ENCODE assay signal across 20 cellular contexts in genomic region chrX:69614896-69615295, GRCh38. TPM values are rescaled to one million over a fixed set of nuclear protein-coding genes. Genes with fewer than 3 reads are reported as not detected.
DNase-seq lines count a peak whose midpoint lies in the region; ATAC-seq and TF ChIP-seq lines count a peak whose summit lies in the region.
"Had no signal": no experiment of that assay in that cellular context is flagged by ENCODE, and none has a peak within 500 bp of the region (broad histone marks: within the 10 kb centered on the region; RNA-seq: fewer than 3 reads in every experiment).

No MANE protein-coding gene starts in this region.

- no peak overlapping the region; the same call in 1 of the 2 replicates for H2AFZ ChIP-seq in OCI-LY7 (ENCODE audit: low read length)
- H2AFZ ChIP-seq in hepatocyte = no peak overlapping the region
- H2AFZ ChIP-seq in smooth muscle cell (ENCODE audit: low read depth) = no peak overlapping the region

- no peaks in the 10 kb centered on the region for H3K36me3 Mint-ChIP-seq in activated CD4-positive, alpha-beta T cell treated with anti-CD3 and anti-CD28 coated beads, Interleukin-2, amount 10 ng/mL, durations not matched to agents 24 days and 14 days (ENCODE audit: low read depth)
- H3K36me3 Mint-ChIP-seq in activated CD4-positive, alpha-beta T cell treated with anti-CD3 and anti-CD28 coated beads for 36 hours (ENCODE audit: low read depth) = no peaks in the 10 kb centered on the region
- H3K36me3 Mint-ChIP-seq: activated naive CD8-positive, alpha-beta T cell treated with anti-CD3 and anti-CD28 coated beads, Interleukin-2, amount 10 ng/mL, durations not matched to agents 7 days and 5 days had no signal

- POLR2A ChIA-PET in OCI-LY7 (lab: Charles Lee) = interaction anchor here (0.6 to 0.9 kb wide), 2 partner anchors 14 to 105 kb away, joined by 3 read pairs; no protein-coding TSS in a partner anchor
- POLR2A ChIA-PET in activated CD4-positive, alpha-beta T cell treated with anti-CD3 and anti-CD28 coated beads for 36 hours (lab: Charles Lee) = no interaction called here

- H3K4me2 ChIP-seq in OCI-LY7 (ENCODE audit: low read length) (0 out of 2 replicates have a peak overlapping the region, but pooled peaks have one; percentile 63), hepatocyte (peak overlapping the region; percentile 72), smooth muscle cell (no peak overlapping the region)

- no peaks in the 10 kb centered on the region for H4K20me1 ChIP-seq in OCI-LY7 (ENCODE audit: insufficient read depth, low read length)
- H4K20me1 ChIP-seq in hepatocyte (ENCODE audit: insufficient read depth, poor library complexity, severe bottlenecking) = no peaks in the 10 kb centered on the region
- no peaks in the 10 kb centered on the region for H4K20me1 ChIP-seq in smooth muscle cell (ENCODE audit: low read depth)

- H3K27ac Mint-ChIP-seq in activated CD4-positive, alpha-beta T cell treated with anti-CD3 and anti-CD28 coated beads, Interleukin-2, amount 10 ng/mL, durations not matched to agents 24 days and 14 days = no peak overlapping the region
- H3K27ac Mint-ChIP-seq in activated CD4-positive, alpha-beta T cell treated with anti-CD3 and anti-CD28 coated beads for 36 hours = no peak overlapping the region
- H3K27ac Mint-ChIP-seq: activated naive CD8-positive, alpha-beta T cell treated with anti-CD3 and anti-CD28 coated beads, Interleukin-2, amount 10 ng/mL, durations not matched to agents 7 days and 5 days had no signal

- peaks cover 12% of the 10 kb centered on the region for H3K4me1 ChIP-seq in OCI-LY7 (ENCODE audit: insufficient read depth, low read length, poor library complexity, severe bottlenecking)
- H3K4me1 ChIP-seq in hepatocyte (ENCODE audit: insufficient read depth) = no peaks in the 10 kb centered on the region
- H3K4me1 ChIP-seq in smooth muscle cell (ENCODE audit: low read depth) = no peaks in the 10 kb centered on the region
- H3K4me1 ChIP-seq: breast epithelium had no signal

- H3K36me3 ChIP-seq in OCI-LY7 (ENCODE audit: insufficient read depth, low read length) = no peaks in the 10 kb centered on the region
- H3K36me3 ChIP-seq in hepatocyte (replicated peaks; ENCODE audit: insufficient read depth, low read depth) = no peaks in the 10 kb centered on the region
- H3K36me3 ChIP-seq in smooth muscle cell (ENCODE audit: low read depth) = no peaks in the 10 kb centered on the region
- H3K36me3 ChIP-seq: breast epithelium, heart right ventricle, neutrophil had no signal

- H3K9me2 ChIP-seq in OCI-LY7 (ENCODE audit: insufficient read depth, low read length) = no peaks in the 10 kb centered on the region
- no peaks in the 10 kb centered on the region for H3K9me2 ChIP-seq in hepatocyte (replicated peaks; ENCODE audit: insufficient read depth)

- H3K4me1 Mint-ChIP-seq in activated CD4-positive, alpha-beta T cell treated with anti-CD3 and anti-CD28 coated beads, Interleukin-2, amount 10 ng/mL, durations not matched to agents 24 days and 14 days = peaks cover 7% of the 10 kb centered on the region
- H3K4me1 Mint-ChIP-seq in activated CD4-positive, alpha-beta T cell treated with anti-CD3 and anti-CD28 coated beads for 36 hours = peaks cover 2% of the 10 kb centered on the region
- H3K4me1 Mint-ChIP-seq: activated naive CD8-positive, alpha-beta T cell treated with anti-CD3 and anti-CD28 coated beads, Interleukin-2, amount 10 ng/mL, durations not matched to agents 7 days and 5 days had no signal

- H3K27me3 Mint-ChIP-seq in activated CD4-positive, alpha-beta T cell treated with anti-CD3 and anti-CD28 coated beads, Interleukin-2, amount 10 ng/mL, durations not matched to agents 24 days and 14 days = peaks cover 12% of the 10 kb centered on the region
- peaks cover 18% of the 10 kb centered on the region for H3K27me3 Mint-ChIP-seq in activated CD4-positive, alpha-beta T cell treated with anti-CD3 and anti-CD28 coated beads for 36 hours

- H3K9ac ChIP-seq in smooth muscle cell (ENCODE audit: low read depth) = no peak overlapping the region

- BruUV-seq in OCI-LY7 (replicated peaks; lab: Mats Ljungman, UMichigan) = no TSS peak

- no peak for DNase-seq in Right ventricle myocardium inferior (ENCODE audit: missing footprints)
- DNase-seq in left cardiac atrium = no peak
- no peak for DNase-seq in OCI-LY7 (ENCODE audit: low spot score)
- no peak for DNase-seq in hepatocyte (ENCODE audit: low spot score)
- no peak for DNase-seq in smooth muscle cell (lab: John Stamatoyannopoulos, UW; ENCODE audit: unreplicated experiment)
- DNase-seq in activated CD4-positive, alpha-beta T cell treated with anti-CD3 and anti-CD28 coated beads, Interleukin-2, amount 10 ng/mL, durations not matched to agents 24 days and 14 days = no peak
- DNase-seq in activated CD4-positive, alpha-beta T cell treated with anti-CD3 and anti-CD28 coated beads for 36 hours = no peak
- DNase-seq: activated CD4-positive, alpha-beta T cell treated with anti-CD3 and anti-CD28 coated beads, Interleukin-2, amount 50 U/mL, for 48 hours; activated naive CD8-positive, alpha-beta T cell treated with anti-CD3 and anti-CD28 coated beads, Interleukin-2, amount 10 ng/mL, durations not matched to agents 7 days and 5 days; activated T-cell treated with anti-CD3 and anti-CD28 coated beads, Interleukin-2, amount 50 U/mL, for 1 hour; dermis blood vessel endothelial cell; kidney; mesendoderm; NCI-H1930; NCI-H774; stimulated activated CD4-positive, alpha-beta T cell treated with anti-CD3 and anti-CD28 coated beads, Interleukin-2, amount 100 ng/mL, for 24 hours had no signal

- H3K4me3 Mint-ChIP-seq in activated CD4-positive, alpha-beta T cell treated with anti-CD3 and anti-CD28 coated beads, Interleukin-2, amount 10 ng/mL, durations not matched to agents 24 days and 14 days = no peak overlapping the region
- H3K4me3 Mint-ChIP-seq in activated CD4-positive, alpha-beta T cell treated with anti-CD3 and anti-CD28 coated beads for 36 hours = no peak overlapping the region

- H3K4me3 ChIP-seq in OCI-LY7 (ENCODE audit: low read depth, low read length, poor library complexity, severe bottlenecking) (no peak overlapping the region), hepatocyte (no peak overlapping the region), smooth muscle cell (peak overlapping the region; percentile 56)

- H3K27ac ChIP-seq in OCI-LY7 (ENCODE audit: low read depth, low read length, poor library complexity, severe bottlenecking) = no peak overlapping the region
- H3K27ac ChIP-seq in hepatocyte = peak overlapping the region; percentile 34
- H3K27ac ChIP-seq in smooth muscle cell (ENCODE audit: low read depth) = no peak overlapping the region
- H3K27ac ChIP-seq: breast epithelium, neutrophil had no signal

- no peaks in the 10 kb centered on the region for H3K9me3 Mint-ChIP-seq in activated CD4-positive, alpha-beta T cell treated with anti-CD3 and anti-CD28 coated beads, Interleukin-2, amount 10 ng/mL, durations not matched to agents 24 days and 14 days
- H3K9me3 Mint-ChIP-seq in activated CD4-positive, alpha-beta T cell treated with anti-CD3 and anti-CD28 coated beads for 36 hours (ENCODE audit: low read depth) = no peaks in the 10 kb centered on the region
- H3K9me3 Mint-ChIP-seq: activated naive CD8-positive, alpha-beta T cell treated with anti-CD3 and anti-CD28 coated beads, Interleukin-2, amount 10 ng/mL, durations not matched to agents 7 days and 5 days had no signal

- H3K27me3 ChIP-seq in hepatocyte = no peaks in the 10 kb centered on the region
- H3K27me3 ChIP-seq in smooth muscle cell (ENCODE audit: low read depth) = peaks cover 12% of the 10 kb centered on the region

- intact Hi-C loops in Right ventricle myocardium inferior (cut with DNase I) = loop anchor here (5.0 kb wide), 2 partner anchors 108 to 417 kb away; no protein-coding TSS in a partner anchor
- intact Hi-C loops in left cardiac atrium (cut with DNase I) = loop anchor here in 1 of 2 donors (5.0 to 10.0 kb wide), 3 partner anchors 78 to 417 kb away; no protein-coding TSS in a partner anchor
- intact Hi-C loops in OCI-LY7 (cut with micrococcal nuclease; ENCODE audit: unreplicated experiment) = loop anchor here (5.0 kb wide), 1 partner anchor 517 kb away; the partner anchor contains the start of gene IGBP1
- intact Hi-C loops in activated CD4-positive, alpha-beta T cell treated with anti-CD3 and anti-CD28 coated beads, Interleukin-2, amount 10 ng/mL, durations not matched to agents 24 days and 14 days (cut with micrococcal nuclease) = no loop called here
- intact Hi-C loops in activated CD4-positive, alpha-beta T cell treated with anti-CD3 and anti-CD28 coated beads for 36 hours (cut with DNase I, micrococcal nuclease) = loop anchor here in 1 of 2 experiments (5.0 kb wide), 2 partner anchors 113 to 517 kb away; partner anchors contain the start of genes IGBP1 and NALF2

- TF ChIP-seq CTCF in OCI-LY7 (conservative IDR thresholded peaks at IDR 0.05; ENCODE audit: low read length) (no peak), hepatocyte (IDR thresholded peaks at IDR 0.05; ENCODE audit: poor library complexity) (no peak), smooth muscle cell (IDR thresholded peaks at IDR 0.05; ENCODE audit: borderline replicate concordance, insufficient read depth, poor library complexity, severe bottlenecking) (no peak)

- ATAC-seq in Right ventricle myocardium inferior = peak; percentile 53
- ATAC-seq in left cardiac atrium = no peak
- no peak for ATAC-seq in HG03097 (IDR thresholded peaks at IDR 0.05; ENCODE audit: low FRiP score, unreplicated experiment)
- no peak for ATAC-seq in activated CD4-positive, alpha-beta T cell treated with anti-CD3 and anti-CD28 coated beads for 36 hours

- H3K79me2 ChIP-seq in OCI-LY7 (ENCODE audit: insufficient read depth, low read depth, low read length) (no peaks in the 10 kb centered on the region), hepatocyte (peaks cover 13% of the 10 kb centered on the region), smooth muscle cell (ENCODE audit: low read depth) (no peaks in the 10 kb centered on the region)

- WGBS in hepatocyte (ENCODE audit: low lambda C conversion rate, missing lambda C conversion rate) = 63% methylated on average over 4 of the region's 4 CpGs
- WGBS in smooth muscle cell (ENCODE audit: low lambda C conversion rate) = 67% methylated on average over 4 of the region's 4 CpGs

- CTCF ChIA-PET in OCI-LY7 (lab: Charles Lee; ENCODE audit: unreplicated experiment) = no interaction called here
- CTCF ChIA-PET in activated CD4-positive, alpha-beta T cell treated with anti-CD3 and anti-CD28 coated beads for 36 hours (lab: Charles Lee) = no interaction called here

- no peaks in the 10 kb centered on the region for H3K9me3 ChIP-seq in OCI-LY7 (ENCODE audit: low read length)
- H3K9me3 ChIP-seq in hepatocyte (ENCODE audit: low read depth) = no peaks in the 10 kb centered on the region
- no peaks in the 10 kb centered on the region for H3K9me3 ChIP-seq in smooth muscle cell (replicated peaks; ENCODE audit: low read depth)
- H3K9me3 ChIP-seq: breast epithelium, heart right ventricle, neutrophil had no signal

- no peaks in the 10 kb centered on the region for H3F3A ChIP-seq in smooth muscle cell (ENCODE audit: low read depth)

RNA-seq across cellular contexts. Expression of gene EDA, which starts 1.0 kb away (rescaled TPM):
- total RNA-seq in Right ventricle myocardium inferior (12.4 TPM), left cardiac atrium (10 to 100 TPM; 13.7 to 17.5 TPM), OCI-LY7 (2022) (3.2 and 3.9 TPM in 2 replicates), hepatocyte (15.6 and 19.1 TPM in 2 replicates), smooth muscle cell (1.3 and 2.0 TPM in 2 replicates)
- 1.2 and 1.8 TPM in 2 replicates for total RNA-seq in OCI-LY7 (2014; rRNA removed; shearing (Covaris generic))
- polyA plus RNA-seq in hepatocyte (4.7 and 8.2 TPM in 2 replicates), smooth muscle cell (1.0 TPM in 1 of 2 replicates, not detected in the other)
- 1.2 and 1.8 TPM in 2 replicates for total RNA-seq in activated CD4-positive, alpha-beta T cell treated with anti-CD3 and anti-CD28 coated beads, Interleukin-2, amount 10 ng/mL, durations not matched to agents 24 days and 14 days
- 1 to 10 TPM in 1 of 2 experiments, under 1 TPM in 1; 0.73 to 1.1 TPM for total RNA-seq in activated CD4-positive, alpha-beta T cell treated with anti-CD3 and anti-CD28 coated beads for 36 hours
